ENCODE assay signal across 8 cellular contexts in genomic region chr1:241640867-241641542, GRCh38. TPM values are rescaled to one million over a fixed set of nuclear protein-coding genes. Genes with fewer than 3 reads are reported as not detected.
DNase-seq lines count a peak whose midpoint lies in the region; ATAC-seq and TF ChIP-seq lines count a peak whose summit lies in the region.

No MANE protein-coding gene starts in this region.

- peaks cover 4% of the 10 kb centered on the region for H3K36me3 Mint-ChIP-seq in activated naive CD8-positive, alpha-beta T cell
- peaks cover 16% of the 10 kb centered on the region for H3K36me3 Mint-ChIP-seq in type B pancreatic cell

- H3K4me1 ChIP-seq in heart right ventricle (peaks cover 0 to 39% (median 12%) of the 10 kb centered on the region in 9 donors), liver (ENCODE audit: control insufficient read depth in 4 of 4, insufficient read depth in 4 of 4, low read length in 3 of 4) (peaks cover 4 to 27% (median 9%) of the 10 kb centered on the region in 4 donors)

- TF ChIP-seq CTCF in heart right ventricle (IDR thresholded peaks at IDR 0.05) (no peak), liver (IDR thresholded peaks at IDR 0.05; ENCODE audit: low read depth, low read length, missing input control) (no peak), type B pancreatic cell (conservative IDR thresholded peaks at IDR 0.05) (no peak)

- peak overlapping the region; percentile 85 for H3K27ac Mint-ChIP-seq in activated naive CD8-positive, alpha-beta T cell
- H3K27ac Mint-ChIP-seq in type B pancreatic cell: peak overlapping the region; percentile 79

- H3K9me3 Mint-ChIP-seq in activated naive CD8-positive, alpha-beta T cell (ENCODE audit: low read depth): no peaks in the 10 kb centered on the region
- H3K9me3 Mint-ChIP-seq in type B pancreatic cell: peaks cover 22% of the 10 kb centered on the region

- H3K4me3 Mint-ChIP-seq in activated naive CD8-positive, alpha-beta T cell: peak overlapping the region; percentile 84
- peak overlapping the region; percentile 88 for H3K4me3 Mint-ChIP-seq in type B pancreatic cell

- no peaks in the 10 kb centered on the region for H3K27me3 Mint-ChIP-seq in activated naive CD8-positive, alpha-beta T cell
- no peaks in the 10 kb centered on the region for H3K27me3 Mint-ChIP-seq in type B pancreatic cell

- no peak for TF ChIP-seq RAD21 in liver (IDR thresholded peaks at IDR 0.05)

- peaks cover 40% of the 10 kb centered on the region for H3K4me1 Mint-ChIP-seq in activated naive CD8-positive, alpha-beta T cell (ENCODE audit: low read depth)
- peaks cover 25% of the 10 kb centered on the region for H3K4me1 Mint-ChIP-seq in type B pancreatic cell (ENCODE audit: unreplicated experiment)

- H3K4me3 ChIP-seq in heart right ventricle (peak overlapping the region in 8 of 10 donors; percentile 10 to 100 (median 92)), liver (ENCODE audit: low read depth in 1 of 3, low read length in 3 of 3) (peak overlapping the region; percentile 55 to 97 (median 64))

- peak overlapping the region in 7 of 10 donors; percentile 42 to 91 (median 77) for H3K27ac ChIP-seq in heart right ventricle
- peak overlapping the region; percentile 58 to 63 for H3K27ac ChIP-seq in liver (ENCODE audit: low read depth in 1 of 2, low read length in 2 of 2)

- H3K9ac ChIP-seq in liver (ENCODE audit: low read depth in 1 of 2, low read length in 2 of 2): no peak overlapping the region

- DNase-seq in heart right ventricle: no peak
- no peak for DNase-seq in left ventricle myocardium superior
- DNase-seq in type B pancreatic cell (ENCODE audit: extremely low spot score, unreplicated experiment): no peak
- DNase-seq in stimulated activated CD4-positive, alpha-beta T cell treated with anti-CD3 and anti-CD28 coated beads, Interleukin-2, amount 100 ng/mL, for 24 hours: no peak

- WGBS in heart right ventricle, 2 donors: 87 to 88% methylated on average over 9 of the region's 9 CpGs
- 90% methylated on average over 9 of the region's 9 CpGs for WGBS in liver

- ATAC-seq in heart right ventricle: no peak
- no peak for ATAC-seq in left ventricle myocardium superior
- ATAC-seq in GM19463 (IDR thresholded peaks at IDR 0.05; ENCODE audit: unreplicated experiment): no peak
- ATAC-seq in HG03039 (IDR thresholded peaks at IDR 0.05; ENCODE audit: unreplicated experiment): no peak

- intact Hi-C loops in heart right ventricle (cut with DNase I): loop anchor here in 2 of 10 donors (5.0 to 10.0 kb wide), 2 partner anchors 124 to 204 kb away; partner anchors contain the start of genes EXO1 (in 1 of the 2) and FH (in 1 of the 2)
- intact Hi-C loops in left ventricle myocardium superior (cut with micrococcal nuclease): no loop called here

- H3K36me3 ChIP-seq in heart right ventricle: no peaks in the 10 kb centered on the region
- no peaks in the 10 kb centered on the region for H3K36me3 ChIP-seq in liver (ENCODE audit: control insufficient read depth in 4 of 4, insufficient read depth in 3 of 4, low read depth in 1 of 4, low read length in 3 of 4)

- peaks cover 0 to 20% (median 0%) of the 10 kb centered on the region in 11 donors for H3K9me3 ChIP-seq in heart right ventricle
- H3K9me3 ChIP-seq in liver (ENCODE audit: control insufficient read depth in 4 of 4, low read length in 3 of 4): no peaks in the 10 kb centered on the region

- H3K27me3 ChIP-seq in heart right ventricle (no peaks in the 10 kb centered on the region), liver (ENCODE audit: control insufficient read depth in 4 of 4, insufficient read depth in 4 of 4, low read length in 3 of 4) (no peaks in the 10 kb centered on the region)

TF ChIP-seq in liver, 16 proteins besides CTCF, POLR2A, EP300 and RAD21:
- TF ChIP-seq EGR1 (IDR thresholded peaks at IDR 0.05; ENCODE audit: low read depth in 2 of 2) (no peak), FOXA1 (IDR thresholded peaks at IDR 0.05) (no peak), RXRA (IDR thresholded peaks at IDR 0.05) (no peak), ZBTB33 (IDR thresholded peaks at IDR 0.05) (no peak), TAF1 (conservative IDR thresholded peaks at IDR 0.05) (no peak), FOXA2 (IDR thresholded peaks at IDR 0.05) (no peak), YY1 (IDR thresholded peaks at IDR 0.05) (no peak), GABPA (IDR thresholded peaks at IDR 0.05 in 1 of 2, conservative IDR thresholded peaks at IDR 0.05 in 1 of 2) (no peak), NR2F2 (IDR thresholded peaks at IDR 0.05) (no peak), REST (IDR thresholded peaks at IDR 0.05) (no peak), HNF4A (conservative IDR thresholded peaks at IDR 0.05) (no peak), SP1 (IDR thresholded peaks at IDR 0.05) (no peak), MAX (IDR thresholded peaks at IDR 0.05) (no peak), JUND (IDR thresholded peaks at IDR 0.05) (no peak), HNF4G (IDR thresholded peaks at IDR 0.05) (no peak), ATF3 (IDR thresholded peaks at IDR 0.05) (no peak)
TF ChIP-seq in liver: peak in this region for 0.

RNA-seq across cellular contexts. Expression of gene CHML, which starts 0.8 kb away (rescaled TPM):
- total RNA-seq in heart right ventricle (10 to 100 TPM in 3 of 10 donors, 1 to 10 TPM in 7; 4.8 to 11.4 (median 8.0) TPM), left ventricle myocardium superior (6.0 TPM), liver (1 to 10 TPM; 5.6 to 8.1 TPM), type B pancreatic cell (ENCODE audit: low replicate concordance) (15.7 and 24.8 TPM in 2 replicates)
- polyA plus RNA-seq in heart right ventricle (1 to 10 TPM; 1.7 to 2.9 TPM), liver (1 to 10 TPM in 1 of 2 donors, under 1 TPM in 1; 0.53 to 1.0 TPM)

RNA-seq across cellular contexts. Expression of gene OPN3, which starts 0.8 kb away (rescaled TPM):
- total RNA-seq in heart right ventricle (1 to 10 TPM; 3.3 to 9.1 (median 4.9) TPM), left ventricle myocardium superior (4.3 TPM), liver (10 to 100 TPM; 17.7 to 19.1 TPM), type B pancreatic cell (ENCODE audit: low replicate concordance) (13.1 and 25.6 TPM in 2 replicates)
- polyA plus RNA-seq in heart right ventricle (1 to 10 TPM; 5.3 to 7.6 TPM), liver (10 to 100 TPM; 11.3 to 13.3 TPM)

RNA-seq across cellular contexts. Expression of gene WDR64, which starts 11.1 kb away (rescaled TPM):
- under 1 TPM in 1 of 10 donors, not detected in 9; 0.59 TPM for total RNA-seq in heart right ventricle
- polyA plus RNA-seq in heart right ventricle: not detected
- not detected for total RNA-seq in left ventricle myocardium superior
- under 1 TPM; 0.08 to 0.70 TPM for total RNA-seq in liver
- polyA plus RNA-seq in liver: under 1 TPM; 0.02 to 0.26 TPM
- not detected in 2 replicates for total RNA-seq in type B pancreatic cell (ENCODE audit: low replicate concordance)
